Comparison of ENCODE assay signal across 9 cellular contexts in genomic region chr21:23968722-23969647, GRCh38.
DNase-seq lines count a peak whose midpoint lies in the region; ATAC-seq, FAIRE-seq and TF ChIP-seq lines count a peak whose summit lies in the region.
"Had no signal": no experiment of that assay in that cellular context is flagged by ENCODE, and none has a peak within 500 bp of the region (broad histone marks: within the 10 kb centered on the region; RNA-seq: fewer than 3 reads in every experiment).

No MANE protein-coding gene starts in this region.

- TF ChIP-seq POLR2A in H54 (IDR thresholded peaks at IDR 0.05; ENCODE audit: low read depth, low read length) = no peak

- H3K36me3 Mint-ChIP-seq in activated T-helper 2 cell treated with anti-CD3 and anti-CD28 coated beads, Interferon-gamma antibody, Interleukin-2, Interleukin-4, amounts not matched to agents 10 μg/mL and 5 μg/mL and 100 μg/mL, durations not matched to agents 14 hours and 24 hours and 36 hours (ENCODE audit: low read depth) = no peaks in the 10 kb centered on the region
- no peaks in the 10 kb centered on the region for H3K36me3 Mint-ChIP-seq in stimulated activated effector memory CD8-positive, alpha-beta T cell treated with anti-CD3 and anti-CD28 coated beads, Interleukin-12 subunit alpha, Interleukin-12 subunit beta, amount 100 ng/mL, for 72 hours

- DNase-seq in H54 (ENCODE audit: insufficient read length, low spot score) = peak; percentile 9
- DNase-seq in RWPE2 (ENCODE audit: low spot score) = no peak
- peak; percentile 83 for DNase-seq in activated T-helper 2 cell treated with anti-CD3 and anti-CD28 coated beads, Interferon-gamma antibody, Interleukin-2, Interleukin-4, amounts not matched to agents 10 μg/mL and 5 μg/mL and 100 μg/mL, durations not matched to agents 14 hours and 24 hours and 36 hours (ENCODE audit: low spot score)
- peak; percentile 37 for DNase-seq in kidney tubule cell (ENCODE audit: low spot score)
- peak; percentile 54 to 82 for DNase-seq in stimulated activated effector memory CD8-positive, alpha-beta T cell treated with anti-CD3 and anti-CD28 coated beads, Interleukin-12 subunit alpha, Interleukin-12 subunit beta, amount 100 ng/mL, for 72 hours (ENCODE audit: low spot score in 2 of 2)
- DNase-seq in osteoblast (ENCODE audit: insufficient read length, low spot score, missing footprints) = no peak

- H3K4me1 ChIP-seq in RWPE2 (ENCODE audit: insufficient read depth, poor library complexity, severe bottlenecking) (no peaks in the 10 kb centered on the region), osteoblast (ENCODE audit: insufficient read depth, low read length) (no peaks in the 10 kb centered on the region)

- peaks cover 14% of the 10 kb centered on the region for H3K27me3 Mint-ChIP-seq in activated T-helper 2 cell treated with anti-CD3 and anti-CD28 coated beads, Interferon-gamma antibody, Interleukin-2, Interleukin-4, amounts not matched to agents 10 μg/mL and 5 μg/mL and 100 μg/mL, durations not matched to agents 14 hours and 24 hours and 36 hours (ENCODE audit: low read depth)

- TF ChIP-seq CTCF in GM12872 (IDR thresholded peaks at IDR 0.05; ENCODE audit: insufficient read depth, low read depth, low read length) (peak; percentile 78), RWPE2 (IDR thresholded peaks at IDR 0.05; ENCODE audit: poor library complexity, severe bottlenecking) (peak; percentile 59), osteoblast (IDR thresholded peaks at IDR 0.05; ENCODE audit: extremely low read depth, low read depth, low read length) (no peak)

- no peak for FAIRE-seq in H54 (lab: Jason Lieb, UNC)

- H3K27me3 ChIP-seq in RWPE2 (ENCODE audit: insufficient read depth, poor library complexity, severe bottlenecking) = no peaks in the 10 kb centered on the region
- H3K27me3 ChIP-seq in osteoblast (ENCODE audit: insufficient read depth, low read length) = no peaks in the 10 kb centered on the region

- H3K4me3 Mint-ChIP-seq in activated T-helper 2 cell treated with anti-CD3 and anti-CD28 coated beads, Interferon-gamma antibody, Interleukin-2, Interleukin-4, amounts not matched to agents 10 μg/mL and 5 μg/mL and 100 μg/mL, durations not matched to agents 14 hours and 24 hours and 36 hours (ENCODE audit: low read depth) = peak overlapping the region; percentile 38
- H3K4me3 Mint-ChIP-seq in stimulated activated effector memory CD8-positive, alpha-beta T cell treated with anti-CD3 and anti-CD28 coated beads, Interleukin-12 subunit alpha, Interleukin-12 subunit beta, amount 100 ng/mL, for 72 hours = peak overlapping the region; percentile 11

- H3K36me3 ChIP-seq in KOPT-K1 (ENCODE audit: insufficient read depth, low read length) (no peaks in the 10 kb centered on the region), RWPE2 (ENCODE audit: low read depth) (no peaks in the 10 kb centered on the region), osteoblast (ENCODE audit: insufficient read depth, low read length) (no peaks in the 10 kb centered on the region)

- no peaks in the 10 kb centered on the region for H4K20me1 ChIP-seq in osteoblast (ENCODE audit: insufficient read depth, low read length)

- no peaks in the 10 kb centered on the region for H3K79me2 ChIP-seq in osteoblast (ENCODE audit: insufficient read depth, low read length)

- intact Hi-C loops in activated T-helper 2 cell treated with anti-CD3 and anti-CD28 coated beads, Interferon-gamma antibody, Interleukin-2, Interleukin-4, amounts not matched to agents 10 μg/mL and 5 μg/mL and 100 μg/mL, durations not matched to agents 14 hours and 24 hours and 36 hours (cut with micrococcal nuclease) = loop anchor here (1.0 kb wide), 1 partner anchor 115 kb away; no protein-coding TSS in a partner anchor

- peak; percentile 84 for ATAC-seq in RWPE2 (ENCODE audit: low read depth)
- ATAC-seq in stimulated activated effector memory CD8-positive, alpha-beta T cell treated with anti-CD3 and anti-CD28 coated beads, Interleukin-12 subunit alpha, Interleukin-12 subunit beta, amount 100 ng/mL, for 72 hours = peak; percentile 87

- H3K4me2 ChIP-seq in osteoblast (ENCODE audit: insufficient read depth, low read length) = no peak overlapping the region

- H3K9me3 ChIP-seq in KOPT-K1 (ENCODE audit: insufficient read depth, low read length, poor library complexity, severe bottlenecking) (no peaks in the 10 kb centered on the region), RWPE2 (ENCODE audit: severe bottlenecking) (no peaks in the 10 kb centered on the region), osteoblast (ENCODE audit: low read depth, low read length) (peaks cover 4% of the 10 kb centered on the region)

- H3K4me3 ChIP-seq in RWPE2 (ENCODE audit: severe bottlenecking) (no peak overlapping the region), osteoblast (ENCODE audit: insufficient read depth, low read length) (no peak overlapping the region)

- H3K9me3 Mint-ChIP-seq in activated T-helper 2 cell treated with anti-CD3 and anti-CD28 coated beads, Interferon-gamma antibody, Interleukin-2, Interleukin-4, amounts not matched to agents 10 μg/mL and 5 μg/mL and 100 μg/mL, durations not matched to agents 14 hours and 24 hours and 36 hours = no peaks in the 10 kb centered on the region
- H3K9me3 Mint-ChIP-seq in stimulated activated effector memory CD8-positive, alpha-beta T cell treated with anti-CD3 and anti-CD28 coated beads, Interleukin-12 subunit alpha, Interleukin-12 subunit beta, amount 100 ng/mL, for 72 hours = peaks cover 4% of the 10 kb centered on the region

- H3K27ac ChIP-seq in KOPT-K1 (ENCODE audit: low read depth, low read length, poor library complexity, severe bottlenecking) (peak overlapping the region; percentile 49), RWPE2 (ENCODE audit: poor library complexity, severe bottlenecking) (no peak overlapping the region), osteoblast (ENCODE audit: low read depth, low read length) (no peak overlapping the region)
- H3K27ac ChIP-seq: epithelial cell of prostate had no signal

- H3K27ac Mint-ChIP-seq in activated T-helper 2 cell treated with anti-CD3 and anti-CD28 coated beads, Interferon-gamma antibody, Interleukin-2, Interleukin-4, amounts not matched to agents 10 μg/mL and 5 μg/mL and 100 μg/mL, durations not matched to agents 14 hours and 24 hours and 36 hours = peak overlapping the region; percentile 67
- H3K27ac Mint-ChIP-seq in stimulated activated effector memory CD8-positive, alpha-beta T cell treated with anti-CD3 and anti-CD28 coated beads, Interleukin-12 subunit alpha, Interleukin-12 subunit beta, amount 100 ng/mL, for 72 hours = no peak overlapping the region

- H3K4me1 Mint-ChIP-seq in activated T-helper 2 cell treated with anti-CD3 and anti-CD28 coated beads, Interferon-gamma antibody, Interleukin-2, Interleukin-4, amounts not matched to agents 10 μg/mL and 5 μg/mL and 100 μg/mL, durations not matched to agents 14 hours and 24 hours and 36 hours (ENCODE audit: low read depth) = peaks cover 16% of the 10 kb centered on the region
- H3K4me1 Mint-ChIP-seq in stimulated activated effector memory CD8-positive, alpha-beta T cell treated with anti-CD3 and anti-CD28 coated beads, Interleukin-12 subunit alpha, Interleukin-12 subunit beta, amount 100 ng/mL, for 72 hours = peaks cover 11% of the 10 kb centered on the region

- H2AFZ ChIP-seq in osteoblast (ENCODE audit: low read length) = no peak overlapping the region

Comparison
In these comparisons a context has a peak if more than half of its experiments do, and no peak if none do; other contexts are left out.
1. DNase-seq: peak in H54 (single experiment), activated T-helper 2 cell treated with anti-CD3 and anti-CD28 coated beads, Interferon-gamma antibody, Interleukin-2, Interleukin-4, amounts not matched to agents 10 μg/mL and 5 μg/mL and 100 μg/mL, durations not matched to agents 14 hours and 24 hours and 36 hours (single experiment), kidney tubule cell (single experiment) and stimulated activated effector memory CD8-positive, alpha-beta T cell treated with anti-CD3 and anti-CD28 coated beads, Interleukin-12 subunit alpha, Interleukin-12 subunit beta, amount 100 ng/mL, for 72 hours (2 of 2); none in RWPE2 (single experiment) and osteoblast (single experiment).